Comparison of ENCODE assay signal across 8 cellular contexts in the genomic region with DNA sequence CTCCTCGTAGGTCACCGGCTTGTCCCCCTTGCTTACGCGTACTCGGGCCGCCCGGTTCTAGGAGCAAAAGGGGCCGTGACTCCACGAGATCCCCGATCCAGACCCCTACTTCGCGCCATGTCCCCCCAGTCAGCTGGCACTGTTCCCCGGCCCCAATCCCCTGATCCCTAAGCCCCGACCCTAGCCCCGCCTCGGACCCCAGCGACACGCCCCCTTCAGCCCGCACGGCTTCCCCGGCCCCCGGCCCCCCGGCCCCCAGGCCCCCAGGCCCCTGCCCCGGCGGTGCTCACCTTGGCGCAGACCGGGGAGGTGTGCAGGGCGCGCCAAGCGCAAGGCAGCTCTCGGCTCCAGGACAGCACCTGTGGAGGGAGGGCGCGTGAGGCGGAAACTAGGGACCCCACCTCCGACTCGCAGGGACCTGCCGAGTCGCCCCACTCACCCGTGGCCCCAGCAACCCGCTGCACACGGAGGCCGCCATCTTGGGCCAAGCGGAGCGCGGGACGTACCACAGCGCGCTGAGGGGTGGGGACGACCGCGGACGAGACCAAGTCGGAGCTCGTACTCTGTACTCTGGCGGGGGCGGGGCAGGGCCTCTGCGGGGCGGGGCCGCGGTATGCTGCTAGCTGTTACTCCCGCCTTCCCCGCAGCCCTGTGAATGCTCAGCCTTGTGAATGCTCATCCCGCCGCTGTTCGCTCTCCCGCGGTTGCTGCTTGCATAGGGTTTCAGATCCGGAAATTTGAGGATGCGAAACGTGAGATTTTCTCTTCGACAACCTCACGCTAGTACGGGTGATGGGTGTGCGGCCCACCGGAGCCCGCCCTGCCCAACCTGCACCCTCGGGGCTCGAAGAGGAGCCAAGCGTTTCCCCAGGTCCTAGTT. TPM values are rescaled to one million over a fixed set of nuclear protein-coding genes. Genes with fewer than 3 reads are reported as not detected.
DNase-seq lines count a peak whose midpoint lies in the region; ATAC-seq and TF ChIP-seq lines count a peak whose summit lies in the region.

A gene (minus strand): TSS at position 500 of the 880 bp plus-strand sequence. CDS start 22 bp downstream, at position 478.

- H3K4me1 ChIP-seq in suprapubic skin: peaks cover 46% of the 10 kb centered on the region

- no peak for TF ChIP-seq CTCF in GM10266 (IDR thresholded peaks at IDR 0.05; ENCODE audit: control insufficient read depth, insufficient read depth, low read depth, missing control alignments)
- no peak for TF ChIP-seq CTCF in suprapubic skin (IDR thresholded peaks at IDR 0.05)

- DNase-seq in GM10266 (ENCODE audit: extremely low spot score) (peak; percentile 96), NCI-H1105 (lab: John Stamatoyannopoulos, UW) (peak; percentile 96), SKM-1 (lab: John Stamatoyannopoulos, UW; ENCODE audit: unreplicated experiment) (peak; percentile 94), glomerular endothelial cell (ENCODE audit: extremely low read depth, low read depth, low spot score) (peak; percentile 44), occipital lobe (lab: John Stamatoyannopoulos, UW) (peak; percentile 93), suprapubic skin (ENCODE audit: low spot score in 2 of 2) (peak; percentile 97 to 98)
- peak; percentile 93 for DNase-seq in activated naive CD4-positive, alpha-beta T cell treated with anti-CD3 and anti-CD28 coated beads, Interleukin-2, amount 50 U/mL, for 72 hours (ENCODE audit: low spot score in 2 of 2)

- H3K36me3 Mint-ChIP-seq in activated naive CD4-positive, alpha-beta T cell treated with anti-CD3 and anti-CD28 coated beads, Interleukin-2, amount 50 U/mL, for 72 hours: peaks cover 18 to 28% of the 10 kb centered on the region in 2 donors

- 2% methylated on average over 35 of the region's 79 CpGs for WGBS in suprapubic skin

- peak; percentile 93 for ATAC-seq in HG02623 (IDR thresholded peaks at IDR 0.05; ENCODE audit: unreplicated experiment)
- peak; percentile 97 to 98 for ATAC-seq in activated naive CD4-positive, alpha-beta T cell treated with anti-CD3 and anti-CD28 coated beads, Interleukin-2, amount 50 U/mL, for 72 hours

- H3K9me3 Mint-ChIP-seq in activated naive CD4-positive, alpha-beta T cell treated with anti-CD3 and anti-CD28 coated beads, Interleukin-2, amount 50 U/mL, for 72 hours: peaks cover 0 to 5% of the 10 kb centered on the region in 2 donors

- H3K4me3 ChIP-seq in suprapubic skin: peak within 1 kb of the TSS; percentile 64

- TF ChIP-seq POLR2A in suprapubic skin (IDR thresholded peaks at IDR 0.05): peak in 1 of 2 donors; percentile 61

- peaks cover 16% of the 10 kb centered on the region for H3K36me3 ChIP-seq in suprapubic skin

- H3K9me3 ChIP-seq in suprapubic skin: no peaks in the 10 kb centered on the region

- peak within 1 kb of the TSS; percentile 93 for H3K27ac ChIP-seq in suprapubic skin

- TF ChIP-seq EP300 in suprapubic skin (IDR thresholded peaks at IDR 0.05): no peak

- peak within 1 kb of the TSS; percentile 84 to 93 for H3K27ac Mint-ChIP-seq in activated naive CD4-positive, alpha-beta T cell treated with anti-CD3 and anti-CD28 coated beads, Interleukin-2, amount 50 U/mL, for 72 hours

- H3K27me3 ChIP-seq in suprapubic skin: no peaks in the 10 kb centered on the region

RNA-seq across cellular contexts. Expression of the gene that starts here (rescaled TPM):
- 100 to 1,000 TPM; 112 to 118 TPM for total RNA-seq in activated naive CD4-positive, alpha-beta T cell treated with anti-CD3 and anti-CD28 coated beads, Interleukin-2, amount 50 U/mL, for 72 hours
- 66.8 and 93.9 TPM in 2 replicates for total RNA-seq in glomerular endothelial cell
- total RNA-seq in occipital lobe: 21.8 TPM
- total RNA-seq in suprapubic skin: 100 to 1,000 TPM in 2 of 4 donors, 10 to 100 TPM in 2; 65.1 to 111 (median 95.6) TPM

Comparison
In these comparisons a context has a peak if more than half of its experiments do, and no peak if none do; other contexts are left out.
1. Peak in every context shown above with its lines: DNase-seq, ATAC-seq, H3K4me3 ChIP-seq and H3K27ac ChIP-seq.
2. DNase-seq: peak in every context shown above with its lines; median percentile 98 in suprapubic skin; 96 in GM10266; 96 in NCI-H1105; 94 in SKM-1; 93 in activated naive CD4-positive, alpha-beta T cell treated with anti-CD3 and anti-CD28 coated beads, Interleukin-2, amount 50 U/mL, for 72 hours; 93 in occipital lobe; 44 in glomerular endothelial cell.